Comparison of ENCODE assay signal across 8 cellular contexts in the genomic region with DNA sequence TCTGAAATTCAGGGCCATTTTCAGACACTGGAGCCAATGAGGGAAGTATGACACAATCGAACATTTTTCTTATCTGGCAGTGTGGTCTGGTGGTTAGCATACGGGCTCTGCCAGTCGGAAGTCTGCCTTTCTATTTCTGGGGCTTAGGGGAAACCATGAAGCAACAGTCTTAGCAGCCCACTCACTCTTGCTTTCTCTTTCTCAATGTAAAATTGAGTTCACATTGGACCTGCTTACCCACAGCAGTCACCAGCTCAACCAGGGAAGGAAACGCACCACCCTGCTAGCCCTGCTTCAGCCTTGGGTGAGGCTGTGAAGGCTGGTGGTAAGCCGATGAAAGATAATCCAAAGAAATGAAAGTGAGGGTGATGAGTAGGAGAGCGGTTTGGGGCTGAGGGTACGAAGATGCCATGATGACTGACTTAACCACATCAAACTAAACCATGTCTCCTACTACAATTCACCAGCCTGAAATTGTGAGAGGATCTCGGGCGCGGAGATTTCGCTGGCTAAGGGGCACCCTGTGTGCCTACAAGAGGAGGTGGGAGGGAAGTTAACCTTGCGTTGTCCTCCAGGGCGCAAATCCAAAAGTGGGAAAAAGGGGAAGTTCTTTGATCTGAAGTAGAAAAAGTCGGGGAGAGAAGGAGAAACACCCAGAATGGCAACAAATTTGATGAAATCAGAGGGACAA. TPM values are rescaled to one million over a fixed set of nuclear protein-coding genes. Genes with fewer than 3 reads are reported as not detected.
DNase-seq lines count a peak whose midpoint lies in the region; ATAC-seq and TF ChIP-seq lines count a peak whose summit lies in the region.

No MANE protein-coding gene starts in this region.

- H3K4me3 ChIP-seq in heart right ventricle (peak overlapping the region in 2 of 10 donors; percentile 15 to 40), ovary (no peak overlapping the region)

- ATAC-seq in GM19397 (IDR thresholded peaks at IDR 0.05; ENCODE audit: unreplicated experiment) (peak; percentile 91), HG03571 (IDR thresholded peaks at IDR 0.05; ENCODE audit: unreplicated experiment) (peak; percentile 76), heart right ventricle (peak; percentile 28 to 67 (median 50))

- 79 to 85% methylated on average over 14 of the region's 14 CpGs for WGBS in heart right ventricle, 2 donors
- 77 to 86% (median 82%) methylated on average over 14 of the region's 14 CpGs for WGBS in ovary, 3 donors

- H3K27ac ChIP-seq in heart right ventricle (peak overlapping the region in 3 of 10 donors; percentile 10 to 79 (median 13)), ovary (no peak overlapping the region)

- TF ChIP-seq CTCF in heart right ventricle (IDR thresholded peaks at IDR 0.05) (no peak), ovary (IDR thresholded peaks at IDR 0.05) (no peak)

- TF ChIP-seq POLR2A in ovary (IDR thresholded peaks at IDR 0.05) = no peak

- TF ChIP-seq EP300 in ovary (IDR thresholded peaks at IDR 0.05) = no peak

- DNase-seq in AML-193 (lab: John Stamatoyannopoulos, UW) (peak; percentile 96 to 98), heart right ventricle (no peak), ovary (no peak), NCI-H446 (lab: John Stamatoyannopoulos, UW) (no peak)
- peak; percentile 77 to 83 for DNase-seq in activated CD4-positive, alpha-beta T cell treated with anti-CD3 and anti-CD28 coated beads, Interleukin-2, amount 50 U/mL, for 48 hours
- peak; percentile 17 to 18 for DNase-seq in stimulated activated CD8-positive, alpha-beta memory T cell treated with anti-CD3 and anti-CD28 coated beads, Interleukin-7, amount 100 ng/mL, for 1 hour (ENCODE audit: low read depth in 2 of 2)

- no peaks in the 10 kb centered on the region for H3K36me3 ChIP-seq in heart right ventricle
- H3K36me3 ChIP-seq in ovary = no peaks in the 10 kb centered on the region

- H3K9me3 ChIP-seq in heart right ventricle = no peaks in the 10 kb centered on the region
- no peaks in the 10 kb centered on the region for H3K9me3 ChIP-seq in ovary

- intact Hi-C loops in heart right ventricle (cut with DNase I) = no loop called here
- intact Hi-C loops in ovary (cut with DNase I) = no loop called here

- H3K27me3 ChIP-seq in heart right ventricle = no peaks in the 10 kb centered on the region
- no peaks in the 10 kb centered on the region for H3K27me3 ChIP-seq in ovary

- peaks cover under 1 to 65% (median 2%) of the 10 kb centered on the region in 9 donors for H3K4me1 ChIP-seq in heart right ventricle
- no peaks in the 10 kb centered on the region for H3K4me1 ChIP-seq in ovary (ENCODE audit: insufficient read depth)

RNA-seq across cellular contexts. Expression of a gene that starts 2.0 kb away (rescaled TPM):
- total RNA-seq in heart right ventricle (10 to 100 TPM in 3 of 10 donors, 1 to 10 TPM in 7; 3.9 to 16.9 (median 9.1) TPM), ovary (10 to 100 TPM in 5 of 7 donors, 1 to 10 TPM in 2; 6.9 to 18.6 (median 13.2) TPM)
- polyA plus RNA-seq in heart right ventricle (10 to 100 TPM; 10.7 to 14.0 TPM), ovary (10 to 100 TPM; 26.5 to 48.2 TPM)

Comparison
In these comparisons a context has a peak if more than half of its experiments do, and no peak if none do; other contexts are left out.
1. DNase-seq: peak in AML-193 (2 of 2), activated CD4-positive, alpha-beta T cell treated with anti-CD3 and anti-CD28 coated beads, Interleukin-2, amount 50 U/mL, for 48 hours (2 of 2) and stimulated activated CD8-positive, alpha-beta memory T cell treated with anti-CD3 and anti-CD28 coated beads, Interleukin-7, amount 100 ng/mL, for 1 hour (2 of 2); none in heart right ventricle (0 of 2), ovary (0 of 5) and NCI-H446 (0 of 2).
2. Peak in every context shown above with its lines, with median percentiles within 50 percentile points of each other: ATAC-seq.